In the genomic region with DNA sequence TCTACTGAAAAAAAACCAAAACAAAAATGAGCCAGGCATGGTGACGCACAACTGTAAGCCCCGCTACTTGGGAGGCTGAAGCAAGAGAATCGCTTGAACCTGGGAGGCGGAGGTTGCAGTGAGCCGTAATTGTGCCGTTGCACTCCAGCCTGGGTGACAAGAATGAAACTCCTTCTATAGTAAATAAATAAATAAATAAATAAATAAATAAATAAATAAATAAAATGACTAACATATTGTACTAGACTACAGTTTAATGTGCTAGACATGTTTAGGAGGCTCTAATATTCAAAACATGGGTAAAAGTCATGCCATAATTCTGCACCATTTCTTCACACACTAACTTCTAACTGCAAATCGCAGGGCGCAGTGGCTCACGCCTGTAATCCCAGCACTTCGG, we compare ENCODE assay signal across 3 cellular contexts.
TF ChIP-seq lines count a peak whose summit lies in the region.

No MANE protein-coding gene starts in this region.

TF ChIP-seq in A549, 52 proteins besides CTCF, POLR2A, EP300 and RAD21:
- TF ChIP-seq PHF8 (IDR thresholded peaks at IDR 0.05; ENCODE audit: borderline replicate concordance, low read depth) (no peak), ZC3H11A (IDR thresholded peaks at IDR 0.05) (peak; percentile 82), FOSB (CRISPR knock-in tag; IDR thresholded peaks at IDR 0.05) (no peak), NPAS2 (CRISPR knock-in tag; IDR thresholded peaks at IDR 0.05; ENCODE audit: borderline replicate concordance) (no peak), ZNF302 (CRISPR knock-in tag; IDR thresholded peaks at IDR 0.05) (no peak), HDAC2 (IDR thresholded peaks at IDR 0.05) (no peak)
- TF ChIP-seq, protein P1, sequence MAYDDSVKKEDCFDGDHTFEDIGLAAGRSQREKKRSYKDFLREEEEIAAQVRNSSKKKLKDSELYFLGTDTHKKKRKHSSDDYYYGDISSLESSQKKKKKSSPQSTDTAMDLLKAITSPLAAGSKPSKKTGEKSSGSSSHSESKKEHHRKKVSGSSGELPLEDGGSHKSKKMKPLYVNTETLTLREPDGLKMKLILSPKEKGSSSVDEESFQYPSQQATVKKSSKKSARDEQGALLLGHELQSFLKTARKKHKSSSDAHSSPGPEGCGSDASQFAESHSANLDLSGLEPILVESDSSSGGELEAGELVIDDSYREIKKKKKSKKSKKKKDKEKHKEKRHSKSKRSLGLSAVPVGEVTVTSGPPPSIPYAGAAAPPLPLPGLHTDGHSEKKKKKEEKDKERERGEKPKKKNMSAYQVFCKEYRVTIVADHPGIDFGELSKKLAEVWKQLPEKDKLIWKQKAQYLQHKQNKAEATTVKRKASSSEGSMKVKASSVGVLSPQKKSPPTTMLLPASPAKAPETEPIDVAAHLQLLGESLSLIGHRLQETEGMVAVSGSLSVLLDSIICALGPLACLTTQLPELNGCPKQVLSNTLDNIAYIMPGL (CRISPR knock-in tag; IDR thresholded peaks at IDR 0.05; ENCODE audit: borderline replicate concordance): no peak

TF ChIP-seq in GM23338, 12 proteins besides CTCF, POLR2A, EP300 and RAD21:
- TF ChIP-seq, protein P2, sequence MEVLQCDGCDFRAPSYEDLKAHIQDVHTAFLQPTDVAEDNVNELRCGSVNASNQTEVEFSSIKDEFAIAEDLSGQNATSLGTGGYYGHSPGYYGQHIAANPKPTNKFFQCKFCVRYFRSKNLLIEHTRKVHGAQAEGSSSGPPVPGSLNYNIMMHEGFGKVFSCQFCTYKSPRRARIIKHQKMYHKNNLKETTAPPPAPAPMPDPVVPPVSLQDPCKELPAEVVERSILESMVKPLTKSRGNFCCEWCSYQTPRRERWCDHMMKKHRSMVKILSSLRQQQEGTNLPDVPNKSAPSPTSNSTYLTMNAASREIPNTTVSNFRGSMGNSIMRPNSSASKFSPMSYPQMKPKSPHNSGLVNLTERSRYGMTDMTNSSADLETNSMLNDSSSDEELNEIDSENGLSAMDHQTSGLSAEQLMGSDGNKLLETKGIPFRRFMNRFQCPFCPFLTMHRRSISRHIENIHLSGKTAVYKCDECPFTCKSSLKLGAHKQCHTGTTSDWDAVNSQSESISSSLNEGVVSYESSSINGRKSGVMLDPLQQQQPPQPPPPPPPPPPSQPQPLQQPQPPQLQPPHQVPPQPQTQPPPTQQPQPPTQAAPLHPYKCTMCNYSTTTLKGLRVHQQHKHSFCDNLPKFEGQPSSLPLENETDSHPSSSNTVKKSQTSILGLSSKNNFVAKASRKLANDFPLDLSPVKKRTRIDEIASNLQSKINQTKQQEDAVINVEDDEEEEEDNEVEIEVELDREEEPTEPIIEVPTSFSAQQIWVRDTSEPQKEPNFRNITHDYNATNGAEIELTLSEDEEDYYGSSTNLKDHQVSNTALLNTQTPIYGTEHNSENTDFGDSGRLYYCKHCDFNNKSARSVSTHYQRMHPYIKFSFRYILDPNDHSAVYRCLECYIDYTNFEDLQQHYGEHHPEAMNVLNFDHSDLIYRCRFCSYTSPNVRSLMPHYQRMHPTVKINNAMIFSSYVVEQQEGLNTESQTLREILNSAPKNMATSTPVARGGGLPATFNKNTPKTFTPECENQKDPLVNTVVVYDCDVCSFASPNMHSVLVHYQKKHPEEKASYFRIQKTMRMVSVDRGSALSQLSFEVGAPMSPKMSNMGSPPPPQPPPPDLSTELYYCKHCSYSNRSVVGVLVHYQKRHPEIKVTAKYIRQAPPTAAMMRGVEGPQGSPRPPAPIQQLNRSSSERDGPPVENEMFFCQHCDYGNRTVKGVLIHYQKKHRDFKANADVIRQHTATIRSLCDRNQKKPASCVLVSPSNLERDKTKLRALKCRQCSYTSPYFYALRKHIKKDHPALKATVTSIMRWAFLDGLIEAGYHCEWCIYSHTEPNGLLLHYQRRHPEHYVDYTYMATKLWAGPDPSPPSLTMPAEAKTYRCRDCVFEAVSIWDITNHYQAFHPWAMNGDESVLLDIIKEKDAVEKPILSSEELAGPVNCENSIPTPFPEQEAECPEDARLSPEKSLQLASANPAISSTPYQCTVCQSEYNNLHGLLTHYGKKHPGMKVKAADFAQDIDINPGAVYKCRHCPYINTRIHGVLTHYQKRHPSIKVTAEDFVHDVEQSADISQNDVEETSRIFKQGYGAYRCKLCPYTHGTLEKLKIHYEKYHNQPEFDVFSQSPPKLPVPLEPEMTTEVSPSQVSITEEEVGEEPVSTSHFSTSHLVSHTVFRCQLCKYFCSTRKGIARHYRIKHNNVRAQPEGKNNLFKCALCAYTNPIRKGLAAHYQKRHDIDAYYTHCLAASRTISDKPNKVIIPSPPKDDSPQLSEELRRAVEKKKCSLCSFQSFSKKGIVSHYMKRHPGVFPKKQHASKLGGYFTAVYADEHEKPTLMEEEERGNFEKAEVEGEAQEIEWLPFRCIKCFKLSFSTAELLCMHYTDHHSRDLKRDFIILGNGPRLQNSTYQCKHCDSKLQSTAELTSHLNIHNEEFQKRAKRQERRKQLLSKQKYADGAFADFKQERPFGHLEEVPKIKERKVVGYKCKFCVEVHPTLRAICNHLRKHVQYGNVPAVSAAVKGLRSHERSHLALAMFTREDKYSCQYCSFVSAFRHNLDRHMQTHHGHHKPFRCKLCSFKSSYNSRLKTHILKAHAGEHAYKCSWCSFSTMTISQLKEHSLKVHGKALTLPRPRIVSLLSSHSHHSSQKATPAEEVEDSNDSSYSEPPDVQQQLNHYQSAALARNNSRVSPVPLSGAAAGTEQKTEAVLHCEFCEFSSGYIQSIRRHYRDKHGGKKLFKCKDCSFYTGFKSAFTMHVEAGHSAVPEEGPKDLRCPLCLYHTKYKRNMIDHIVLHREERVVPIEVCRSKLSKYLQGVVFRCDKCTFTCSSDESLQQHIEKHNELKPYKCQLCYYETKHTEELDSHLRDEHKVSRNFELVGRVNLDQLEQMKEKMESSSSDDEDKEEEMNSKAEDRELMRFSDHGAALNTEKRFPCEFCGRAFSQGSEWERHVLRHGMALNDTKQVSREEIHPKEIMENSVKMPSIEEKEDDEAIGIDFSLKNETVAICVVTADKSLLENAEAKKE (CRISPR knock-in tag; IDR thresholded peaks at IDR 0.05): no peak
- TF ChIP-seq ZNF331 (CRISPR knock-in tag; IDR thresholded peaks at IDR 0.05; ENCODE audit: low read depth) (no peak), NANOG (IDR thresholded peaks at IDR 0.05; ENCODE audit: borderline replicate concordance) (no peak), STAT1 (IDR thresholded peaks at IDR 0.05; ENCODE audit: unreplicated experiment) (no peak), EZH2 (IDR thresholded peaks at IDR 0.05; ENCODE audit: low read depth, unreplicated experiment) (no peak), POLR2AphosphoS5 (IDR thresholded peaks at IDR 0.05; ENCODE audit: low read depth) (no peak), JUNB (IDR thresholded peaks at IDR 0.05; ENCODE audit: unreplicated experiment) (no peak)
- TF ChIP-seq, protein P3, sequence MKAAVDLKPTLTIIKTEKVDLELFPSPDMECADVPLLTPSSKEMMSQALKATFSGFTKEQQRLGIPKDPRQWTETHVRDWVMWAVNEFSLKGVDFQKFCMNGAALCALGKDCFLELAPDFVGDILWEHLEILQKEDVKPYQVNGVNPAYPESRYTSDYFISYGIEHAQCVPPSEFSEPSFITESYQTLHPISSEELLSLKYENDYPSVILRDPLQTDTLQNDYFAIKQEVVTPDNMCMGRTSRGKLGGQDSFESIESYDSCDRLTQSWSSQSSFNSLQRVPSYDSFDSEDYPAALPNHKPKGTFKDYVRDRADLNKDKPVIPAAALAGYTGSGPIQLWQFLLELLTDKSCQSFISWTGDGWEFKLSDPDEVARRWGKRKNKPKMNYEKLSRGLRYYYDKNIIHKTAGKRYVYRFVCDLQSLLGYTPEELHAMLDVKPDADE (IDR thresholded peaks at IDR 0.05): no peak
TF ChIP-seq in GM23338: peak in this region for 0.

TF ChIP-seq in HEK293, 187 proteins besides CTCF, POLR2A, EP300 and RAD21 (continues in another document):
- TF ChIP-seq SP2 (tag by site-specific recombination; IDR thresholded peaks at IDR 0.05) (no peak), IKZF3 (tag by site-specific recombination; IDR thresholded peaks at IDR 0.05) (no peak), ZNF585B (tag by site-specific recombination; IDR thresholded peaks at IDR 0.05) (no peak), ZNF302 (tag by site-specific recombination; IDR thresholded peaks at IDR 0.05; ENCODE audit: low read depth) (no peak), ZNF600 (tag by site-specific recombination; IDR thresholded peaks at IDR 0.05) (no peak), ZNF146 (tag by site-specific recombination; IDR thresholded peaks at IDR 0.05) (no peak), KLF16 (tag by site-specific recombination; IDR thresholded peaks at IDR 0.05) (no peak), GFI1B (tag by site-specific recombination; IDR thresholded peaks at IDR 0.05) (peak; percentile 57; the same call in 1 of the 2 replicates), ZNF37A (tag by site-specific recombination; IDR thresholded peaks at IDR 0.05) (no peak), ZIC2 (tag by site-specific recombination; IDR thresholded peaks at IDR 0.05) (no peak), ZNF223 (tag by site-specific recombination; IDR thresholded peaks at IDR 0.05) (peak; percentile 71; the same call in 1 of the 2 replicates), ZBTB20 (tag by site-specific recombination; IDR thresholded peaks at IDR 0.05) (no peak), RBAK (tag by site-specific recombination; IDR thresholded peaks at IDR 0.05) (peak; percentile 85), ZBTB1 (tag by site-specific recombination; IDR thresholded peaks at IDR 0.05) (peak; percentile 60; the same call in 1 of the 2 replicates), ZNF521 (tag by site-specific recombination; IDR thresholded peaks at IDR 0.05) (no peak), ZNF776 (tag by site-specific recombination; IDR thresholded peaks at IDR 0.05; ENCODE audit: borderline replicate concordance) (no peak), ZNF629 (tag by site-specific recombination; IDR thresholded peaks at IDR 0.05) (peak; percentile 72), ZNF837 (tag by site-specific recombination; IDR thresholded peaks at IDR 0.05) (no peak)
- TF ChIP-seq, protein P4, sequence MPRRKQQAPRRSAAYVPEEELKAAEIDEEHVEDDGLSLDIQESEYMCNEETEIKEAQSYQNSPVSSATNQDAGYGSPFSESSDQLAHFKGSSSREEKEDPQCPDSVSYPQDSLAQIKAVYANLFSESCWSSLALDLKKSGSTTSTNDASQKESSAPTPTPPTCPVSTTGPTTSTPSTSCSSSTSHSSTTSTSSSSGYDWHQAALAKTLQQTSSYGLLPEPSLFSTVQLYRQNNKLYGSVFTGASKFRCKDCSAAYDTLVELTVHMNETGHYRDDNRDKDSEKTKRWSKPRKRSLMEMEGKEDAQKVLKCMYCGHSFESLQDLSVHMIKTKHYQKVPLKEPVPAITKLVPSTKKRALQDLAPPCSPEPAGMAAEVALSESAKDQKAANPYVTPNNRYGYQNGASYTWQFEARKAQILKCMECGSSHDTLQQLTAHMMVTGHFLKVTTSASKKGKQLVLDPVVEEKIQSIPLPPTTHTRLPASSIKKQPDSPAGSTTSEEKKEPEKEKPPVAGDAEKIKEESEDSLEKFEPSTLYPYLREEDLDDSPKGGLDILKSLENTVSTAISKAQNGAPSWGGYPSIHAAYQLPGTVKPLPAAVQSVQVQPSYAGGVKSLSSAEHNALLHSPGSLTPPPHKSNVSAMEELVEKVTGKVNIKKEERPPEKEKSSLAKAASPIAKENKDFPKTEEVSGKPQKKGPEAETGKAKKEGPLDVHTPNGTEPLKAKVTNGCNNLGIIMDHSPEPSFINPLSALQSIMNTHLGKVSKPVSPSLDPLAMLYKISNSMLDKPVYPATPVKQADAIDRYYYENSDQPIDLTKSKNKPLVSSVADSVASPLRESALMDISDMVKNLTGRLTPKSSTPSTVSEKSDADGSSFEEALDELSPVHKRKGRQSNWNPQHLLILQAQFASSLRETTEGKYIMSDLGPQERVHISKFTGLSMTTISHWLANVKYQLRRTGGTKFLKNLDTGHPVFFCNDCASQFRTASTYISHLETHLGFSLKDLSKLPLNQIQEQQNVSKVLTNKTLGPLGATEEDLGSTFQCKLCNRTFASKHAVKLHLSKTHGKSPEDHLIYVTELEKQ (tag by site-specific recombination; IDR thresholded peaks at IDR 0.05; ENCODE audit: borderline replicate concordance): peak; percentile 12; the same call in 1 of the 2 replicates
- TF ChIP-seq, protein P5, sequence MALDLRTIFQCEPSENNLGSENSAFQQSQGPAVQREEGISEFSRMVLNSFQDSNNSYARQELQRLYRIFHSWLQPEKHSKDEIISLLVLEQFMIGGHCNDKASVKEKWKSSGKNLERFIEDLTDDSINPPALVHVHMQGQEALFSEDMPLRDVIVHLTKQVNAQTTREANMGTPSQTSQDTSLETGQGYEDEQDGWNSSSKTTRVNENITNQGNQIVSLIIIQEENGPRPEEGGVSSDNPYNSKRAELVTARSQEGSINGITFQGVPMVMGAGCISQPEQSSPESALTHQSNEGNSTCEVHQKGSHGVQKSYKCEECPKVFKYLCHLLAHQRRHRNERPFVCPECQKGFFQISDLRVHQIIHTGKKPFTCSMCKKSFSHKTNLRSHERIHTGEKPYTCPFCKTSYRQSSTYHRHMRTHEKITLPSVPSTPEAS (tag by site-specific recombination; IDR thresholded peaks at IDR 0.05): no peak
- TF ChIP-seq, protein P6, sequence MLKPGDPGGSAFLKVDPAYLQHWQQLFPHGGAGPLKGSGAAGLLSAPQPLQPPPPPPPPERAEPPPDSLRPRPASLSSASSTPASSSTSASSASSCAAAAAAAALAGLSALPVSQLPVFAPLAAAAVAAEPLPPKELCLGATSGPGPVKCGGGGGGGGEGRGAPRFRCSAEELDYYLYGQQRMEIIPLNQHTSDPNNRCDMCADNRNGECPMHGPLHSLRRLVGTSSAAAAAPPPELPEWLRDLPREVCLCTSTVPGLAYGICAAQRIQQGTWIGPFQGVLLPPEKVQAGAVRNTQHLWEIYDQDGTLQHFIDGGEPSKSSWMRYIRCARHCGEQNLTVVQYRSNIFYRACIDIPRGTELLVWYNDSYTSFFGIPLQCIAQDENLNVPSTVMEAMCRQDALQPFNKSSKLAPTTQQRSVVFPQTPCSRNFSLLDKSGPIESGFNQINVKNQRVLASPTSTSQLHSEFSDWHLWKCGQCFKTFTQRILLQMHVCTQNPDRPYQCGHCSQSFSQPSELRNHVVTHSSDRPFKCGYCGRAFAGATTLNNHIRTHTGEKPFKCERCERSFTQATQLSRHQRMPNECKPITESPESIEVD (tag by site-specific recombination; IDR thresholded peaks at IDR 0.05): no peak
- TF ChIP-seq, protein P7, sequence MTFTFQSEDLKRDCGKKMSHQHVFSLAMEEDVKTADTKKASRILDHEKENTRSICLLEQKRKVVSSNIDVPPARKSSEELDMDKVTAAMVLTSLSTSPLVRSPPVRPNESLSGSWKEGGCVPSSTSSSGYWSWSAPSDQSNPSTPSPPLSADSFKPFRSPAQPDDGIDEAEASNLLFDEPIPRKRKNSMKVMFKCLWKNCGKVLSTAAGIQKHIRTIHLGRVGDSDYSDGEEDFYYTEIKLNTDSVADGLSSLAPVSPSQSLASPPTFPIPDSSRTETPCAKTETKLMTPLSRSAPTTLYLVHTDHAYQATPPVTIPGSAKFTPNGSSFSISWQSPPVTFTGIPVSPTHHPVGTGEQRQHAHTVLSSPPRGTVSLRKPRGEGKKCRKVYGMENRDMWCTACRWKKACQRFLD (tag by site-specific recombination; IDR thresholded peaks at IDR 0.05): no peak
